18 cellular contexts compared by ENCODE assay signal in the genomic region with DNA sequence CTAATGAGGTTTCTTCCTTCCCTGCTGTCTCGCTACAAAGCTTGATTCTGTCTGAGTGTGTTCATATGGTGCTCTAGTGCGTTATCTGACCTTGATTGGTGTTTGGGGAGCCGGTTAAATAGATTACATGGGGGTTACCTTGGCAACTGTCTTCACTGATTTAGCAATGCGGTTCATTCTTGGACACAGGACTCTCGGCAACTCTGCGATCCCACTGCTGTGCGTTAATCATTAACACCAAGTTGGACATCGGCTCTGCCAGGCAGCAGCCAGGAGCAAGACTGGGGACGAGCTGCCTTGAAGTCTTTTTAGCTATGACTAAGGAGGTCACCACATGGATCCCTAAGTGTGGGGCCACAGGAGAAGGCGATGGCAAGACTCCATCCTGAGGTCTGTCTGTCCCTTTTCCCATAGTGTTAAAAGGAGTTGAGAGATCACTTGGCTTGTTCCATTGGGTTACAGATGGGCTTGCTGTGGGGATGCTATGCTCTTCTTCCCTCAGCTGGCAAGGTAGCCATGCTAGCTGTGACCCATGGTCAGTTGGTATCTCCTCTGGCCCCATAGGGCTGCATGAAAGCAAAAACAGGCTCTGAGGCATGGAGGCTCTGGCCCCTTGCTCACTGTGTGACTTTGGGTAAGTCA.
DNase-seq lines count a peak whose midpoint lies in the region; ATAC-seq and TF ChIP-seq lines count a peak whose summit lies in the region.
"Had no signal": no experiment of that assay in that cellular context is flagged by ENCODE, and none has a peak within 500 bp of the region (broad histone marks: within the 10 kb centered on the region; RNA-seq: fewer than 3 reads in every experiment).

No MANE protein-coding gene starts in this region.

- in situ Hi-C loops in Caki2 (cut with HindIII; ENCODE audit: low pct_unique_long_range_greater_than_20kb, low sequenced_read_pairs), result no loop called here

- H3K9me2 ChIP-seq in GM23338 (ENCODE audit: insufficient read depth), result no peaks in the 10 kb centered on the region

- H3K27ac Mint-ChIP-seq in progenitor cell of endocrine pancreas (peak overlapping the region; percentile 62), GM23338 (no peak overlapping the region)
- H3K27ac Mint-ChIP-seq: activated CD4-positive, alpha-beta memory T cell treated with anti-CD3 and anti-CD28 coated beads, Interleukin-2, amount 10 ng/mL, durations not matched to agents 7 days and 5 days had no signal

- no peak overlapping the region for H2AFZ ChIP-seq in GM23338

- H3K79me2 ChIP-seq in GM23338 (replicated peaks; ENCODE audit: insufficient read depth), result no peaks in the 10 kb centered on the region

- no peaks in the 10 kb centered on the region for H4K20me1 ChIP-seq in GM23338 (replicated peaks; ENCODE audit: insufficient read depth)

- H3K36me3 ChIP-seq in kidney epithelial cell (ENCODE audit: control insufficient read depth, insufficient read depth, low read length) (no peaks in the 10 kb centered on the region), GM23338 (ENCODE audit: insufficient read depth) (no peaks in the 10 kb centered on the region)
- H3K36me3 ChIP-seq: BE2C, uterus had no signal

- peak overlapping the region; percentile 43 for H3K4me3 Mint-ChIP-seq in progenitor cell of endocrine pancreas (ENCODE audit: low read depth)
- no peak overlapping the region for H3K4me3 Mint-ChIP-seq in GM23338
- H3K4me3 Mint-ChIP-seq: activated CD4-positive, alpha-beta memory T cell treated with anti-CD3 and anti-CD28 coated beads, Interleukin-2, amount 10 ng/mL, durations not matched to agents 7 days and 5 days had no signal

- H3K4me1 Mint-ChIP-seq in progenitor cell of endocrine pancreas (ENCODE audit: low read depth) (peaks cover 19% of the 10 kb centered on the region), GM23338 (no peaks in the 10 kb centered on the region)
- H3K4me1 Mint-ChIP-seq: activated CD4-positive, alpha-beta memory T cell treated with anti-CD3 and anti-CD28 coated beads, Interleukin-2, amount 10 ng/mL, durations not matched to agents 7 days and 5 days had no signal

- no peaks in the 10 kb centered on the region for H3K4me1 ChIP-seq in GM23338 (ENCODE audit: insufficient read depth)
- H3K4me1 ChIP-seq: BE2C, uterus had no signal

- peak; percentile 58 for DNase-seq in Caki2 (ENCODE audit: low read depth)
- DNase-seq in SW480 (ENCODE audit: low spot score), result peak; percentile 47
- DNase-seq in kidney epithelial cell (ENCODE audit: low read depth), result peak; percentile 64
- DNase-seq in progenitor cell of endocrine pancreas (ENCODE audit: low spot score, unreplicated experiment), result peak; percentile 27
- no peak for DNase-seq in GM23338 (ENCODE audit: low spot score)
- DNase-seq in NCI-H1694 (lab: John Stamatoyannopoulos, UW), result no peak
- DNase-seq in stimulated activated CD4-positive, alpha-beta T cell treated with anti-CD3 and anti-CD28 coated beads, Interleukin-2, amount 100 ng/mL, for 24 hours, result no peak
- no peak for DNase-seq in NCI-H1436 (lab: John Stamatoyannopoulos, UW)
- DNase-seq: activated CD4-positive, alpha-beta memory T cell treated with anti-CD3 and anti-CD28 coated beads, Interleukin-2, amount 10 ng/mL, durations not matched to agents 7 days and 5 days; BE2C; DMS153; midbrain; NCI-H1436 treated with DMSO at 0.1 percent for 48 hours; NCI-H446 treated with DMSO at 0.1 percent for 48 hours; stimulated activated naive CD4-positive, alpha-beta T cell; uterus had no signal

- no peak overlapping the region for H3K4me3 ChIP-seq in kidney epithelial cell (ENCODE audit: low read depth, low read length)
- H3K4me3 ChIP-seq in GM23338, result no peak overlapping the region
- H3K4me3 ChIP-seq: SK-N-MC, uterus had no signal

- no peak overlapping the region for H3K4me2 ChIP-seq in GM23338
- H3K4me2 ChIP-seq: KMS-11 had no signal

- no peaks in the 10 kb centered on the region for H3F3A ChIP-seq in GM23338 (replicated peaks; ENCODE audit: low read depth)

- TF ChIP-seq CTCF in kidney epithelial cell (IDR thresholded peaks at IDR 0.05; ENCODE audit: insufficient read depth, low read length, poor library complexity, severe bottlenecking) (no peak), progenitor cell of endocrine pancreas (IDR thresholded peaks at IDR 0.05; ENCODE audit: unreplicated experiment) (no peak), GM23338 (conservative IDR thresholded peaks at IDR 0.05; ENCODE audit: low read depth in 2 of 2) (no peak)

- no peaks in the 10 kb centered on the region for H3K36me3 Mint-ChIP-seq in progenitor cell of endocrine pancreas (ENCODE audit: insufficient read depth)
- no peaks in the 10 kb centered on the region for H3K36me3 Mint-ChIP-seq in GM23338 (ENCODE audit: low read depth)

- H3K9me3 Mint-ChIP-seq in progenitor cell of endocrine pancreas (ENCODE audit: low read depth) (peaks cover 30% of the 10 kb centered on the region), GM23338 (no peaks in the 10 kb centered on the region)
- H3K9me3 Mint-ChIP-seq: activated CD4-positive, alpha-beta memory T cell treated with anti-CD3 and anti-CD28 coated beads, Interleukin-2, amount 10 ng/mL, durations not matched to agents 7 days and 5 days had no signal

- H3K27ac ChIP-seq in GM23338 (ENCODE audit: low read depth), result no peak overlapping the region
- H3K27ac ChIP-seq: KMS-11, SK-N-MC, uterus had no signal

- H3K27me3 Mint-ChIP-seq in progenitor cell of endocrine pancreas (no peaks in the 10 kb centered on the region), GM23338 (ENCODE audit: insufficient read depth, low read depth, poor library complexity) (no peaks in the 10 kb centered on the region)
- H3K27me3 Mint-ChIP-seq: activated CD4-positive, alpha-beta memory T cell treated with anti-CD3 and anti-CD28 coated beads, Interleukin-2, amount 10 ng/mL, durations not matched to agents 7 days and 5 days had no signal

- ATAC-seq in GM23338, result no peak

- H3K27me3 ChIP-seq in kidney epithelial cell (ENCODE audit: control insufficient read depth, insufficient read depth, low read length) (peaks cover 2% of the 10 kb centered on the region), GM23338 (ENCODE audit: insufficient read depth) (no peaks in the 10 kb centered on the region)
- H3K27me3 ChIP-seq: BE2C, uterus had no signal

TF ChIP-seq in GM23338, 12 proteins besides CTCF, POLR2A, EP300 and RAD21 (continues in another document):
- no peak for TF ChIP-seq POLR2AphosphoS5 (IDR thresholded peaks at IDR 0.05; ENCODE audit: low read depth)
- TF ChIP-seq CREB1 (CRISPR knock-in tag; IDR thresholded peaks at IDR 0.05; ENCODE audit: low read depth), result no peak
- TF ChIP-seq ZNF331 (CRISPR knock-in tag; IDR thresholded peaks at IDR 0.05; ENCODE audit: low read depth), result no peak
- TF ChIP-seq, protein P1, sequence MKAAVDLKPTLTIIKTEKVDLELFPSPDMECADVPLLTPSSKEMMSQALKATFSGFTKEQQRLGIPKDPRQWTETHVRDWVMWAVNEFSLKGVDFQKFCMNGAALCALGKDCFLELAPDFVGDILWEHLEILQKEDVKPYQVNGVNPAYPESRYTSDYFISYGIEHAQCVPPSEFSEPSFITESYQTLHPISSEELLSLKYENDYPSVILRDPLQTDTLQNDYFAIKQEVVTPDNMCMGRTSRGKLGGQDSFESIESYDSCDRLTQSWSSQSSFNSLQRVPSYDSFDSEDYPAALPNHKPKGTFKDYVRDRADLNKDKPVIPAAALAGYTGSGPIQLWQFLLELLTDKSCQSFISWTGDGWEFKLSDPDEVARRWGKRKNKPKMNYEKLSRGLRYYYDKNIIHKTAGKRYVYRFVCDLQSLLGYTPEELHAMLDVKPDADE (IDR thresholded peaks at IDR 0.05), result no peak
- TF ChIP-seq EZH2 (IDR thresholded peaks at IDR 0.05; ENCODE audit: low read depth, unreplicated experiment), result no peak
- TF ChIP-seq ZNF114 (CRISPR knock-in tag; IDR thresholded peaks at IDR 0.05), result no peak
- TF ChIP-seq NANOG (IDR thresholded peaks at IDR 0.05; ENCODE audit: borderline replicate concordance), result no peak
- no peak for TF ChIP-seq JUNB (IDR thresholded peaks at IDR 0.05; ENCODE audit: unreplicated experiment)
- TF ChIP-seq, protein P2, sequence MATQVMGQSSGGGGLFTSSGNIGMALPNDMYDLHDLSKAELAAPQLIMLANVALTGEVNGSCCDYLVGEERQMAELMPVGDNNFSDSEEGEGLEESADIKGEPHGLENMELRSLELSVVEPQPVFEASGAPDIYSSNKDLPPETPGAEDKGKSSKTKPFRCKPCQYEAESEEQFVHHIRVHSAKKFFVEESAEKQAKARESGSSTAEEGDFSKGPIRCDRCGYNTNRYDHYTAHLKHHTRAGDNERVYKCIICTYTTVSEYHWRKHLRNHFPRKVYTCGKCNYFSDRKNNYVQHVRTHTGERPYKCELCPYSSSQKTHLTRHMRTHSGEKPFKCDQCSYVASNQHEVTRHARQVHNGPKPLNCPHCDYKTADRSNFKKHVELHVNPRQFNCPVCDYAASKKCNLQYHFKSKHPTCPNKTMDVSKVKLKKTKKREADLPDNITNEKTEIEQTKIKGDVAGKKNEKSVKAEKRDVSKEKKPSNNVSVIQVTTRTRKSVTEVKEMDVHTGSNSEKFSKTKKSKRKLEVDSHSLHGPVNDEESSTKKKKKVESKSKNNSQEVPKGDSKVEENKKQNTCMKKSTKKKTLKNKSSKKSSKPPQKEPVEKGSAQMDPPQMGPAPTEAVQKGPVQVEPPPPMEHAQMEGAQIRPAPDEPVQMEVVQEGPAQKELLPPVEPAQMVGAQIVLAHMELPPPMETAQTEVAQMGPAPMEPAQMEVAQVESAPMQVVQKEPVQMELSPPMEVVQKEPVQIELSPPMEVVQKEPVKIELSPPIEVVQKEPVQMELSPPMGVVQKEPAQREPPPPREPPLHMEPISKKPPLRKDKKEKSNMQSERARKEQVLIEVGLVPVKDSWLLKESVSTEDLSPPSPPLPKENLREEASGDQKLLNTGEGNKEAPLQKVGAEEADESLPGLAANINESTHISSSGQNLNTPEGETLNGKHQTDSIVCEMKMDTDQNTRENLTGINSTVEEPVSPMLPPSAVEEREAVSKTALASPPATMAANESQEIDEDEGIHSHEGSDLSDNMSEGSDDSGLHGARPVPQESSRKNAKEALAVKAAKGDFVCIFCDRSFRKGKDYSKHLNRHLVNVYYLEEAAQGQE (IDR thresholded peaks at IDR 0.05; ENCODE audit: unreplicated experiment), result no peak
- no peak for TF ChIP-seq EZH2phosphoT487 (IDR thresholded peaks at IDR 0.05; ENCODE audit: unreplicated experiment)
- no peak for TF ChIP-seq STAT1 (IDR thresholded peaks at IDR 0.05; ENCODE audit: unreplicated experiment)

Comparison
In these comparisons a context has a peak if more than half of its experiments do, and no peak if none do; other contexts are left out.
1. DNase-seq: peak in Caki2 (single experiment), SW480 (single experiment), kidney epithelial cell (single experiment) and progenitor cell of endocrine pancreas (single experiment); none in GM23338 (single experiment), NCI-H1694 (single experiment), stimulated activated CD4-positive, alpha-beta T cell treated with anti-CD3 and anti-CD28 coated beads, Interleukin-2, amount 100 ng/mL, for 24 hours (0 of 2) and NCI-H1436 (single experiment).